Comparison of ENCODE assay signal across 22 cellular contexts in the genomic region with DNA sequence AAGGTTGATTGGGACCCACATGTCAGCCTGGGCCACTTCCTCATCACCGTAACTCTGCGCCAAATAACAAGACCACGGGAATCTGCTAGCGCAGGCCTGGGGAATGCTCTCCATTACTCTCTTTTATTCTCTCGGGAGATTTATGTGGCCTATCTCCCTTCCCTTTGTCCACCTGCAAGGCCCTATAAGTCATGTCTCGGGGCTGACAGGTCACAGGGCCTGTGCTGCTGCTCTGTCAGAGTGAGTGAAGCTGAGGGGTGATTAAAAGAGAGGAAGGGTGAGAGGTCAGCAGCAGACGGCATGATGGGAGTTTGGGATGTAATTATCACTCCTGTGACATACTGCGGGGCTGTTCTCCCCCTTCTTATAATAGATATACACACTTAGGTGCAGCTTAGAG.
"Had no signal": no experiment of that assay in that cellular context is flagged by ENCODE, and none has a peak within 500 bp of the region (broad histone marks: within the 10 kb centered on the region; RNA-seq: fewer than 3 reads in every experiment).

No MANE protein-coding gene starts in this region.

- H3K4me2 ChIP-seq: KMS-11, SK-N-SH had no signal

- H3K4me1 ChIP-seq: SJSA1 had no signal

- H3K36me3 ChIP-seq: SJSA1 had no signal

- H3K9ac ChIP-seq: KMS-11, SK-N-SH had no signal

- FAIRE-seq: HepG2 had no signal

- H3K27ac ChIP-seq: KMS-11, SJSA1 had no signal

- ATAC-seq: HepG2, Panc1, PC-3 had no signal

- H3K27me3 ChIP-seq: SJSA1 had no signal

- H3K9me3 ChIP-seq: SJSA1, SK-N-SH had no signal

- DNase-seq: IMR-90; MM.1S; NCI-H1092 treated with DMSO at 0.1 percent for 48 hours; NCI-H1436; NCI-H187; NCI-H2081 treated with DMSO at 0.1 percent for 48 hours; NCI-H2171; NCI-H226; NCI-H446; NCI-H510A; NCI-H524 treated with DMSO at 0.1 percent for 48 hours; NCI-H774; NK-92 treated with Interleukin-12 subunit alpha and Interleukin-12 subunit beta, amount 100 ng/mL, for 24 hours; PC-3; Right ventricle myocardium superior; SIG-M5; SK-N-SH; SW 1271 had no signal

- H3K4me3 ChIP-seq: SJSA1 had no signal
